ENCODE assay signal across 21 cellular contexts in the genomic region with DNA sequence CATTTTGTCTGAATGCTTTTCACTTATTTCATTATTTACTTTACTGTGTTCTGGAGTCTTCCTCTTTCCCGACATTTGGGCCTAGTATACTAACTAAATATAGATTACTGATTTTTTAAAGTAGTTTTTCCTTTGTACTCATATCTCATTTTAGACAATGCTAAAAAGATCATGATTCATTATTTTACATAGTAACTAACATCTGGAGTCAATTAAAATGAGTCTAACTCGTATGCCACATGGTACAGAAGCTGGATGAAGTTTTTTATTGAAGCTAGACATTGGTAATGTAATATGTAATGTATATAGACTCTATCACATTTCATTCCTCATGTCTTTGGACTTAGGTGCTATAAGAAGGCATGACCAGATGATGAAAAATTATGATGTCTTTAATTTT.
"Had no signal": no experiment of that assay in that cellular context is flagged by ENCODE, and none has a peak within 500 bp of the region (broad histone marks: within the 10 kb centered on the region; RNA-seq: fewer than 3 reads in every experiment).

No MANE protein-coding gene starts in this region.

- H3K27me3 ChIP-seq: tibial nerve, vagina had no signal

- ATAC-seq: activated CD8-positive, alpha-beta T cell treated with anti-CD3 and anti-CD28 coated beads, Interleukin-2, amount 10 ng/mL, durations not matched to agents 7 days and 5 days; activated naive CD4-positive, alpha-beta T cell treated with anti-CD3 and anti-CD28 coated beads, Interleukin-2, amount 50 U/mL, for 72 hours; activated T-cell treated with anti-CD3 and anti-CD28 coated beads, Interleukin-2, amount 50 U/mL, for 72 hours; left ventricle myocardium superior; mucosa of descending colon; naive thymus-derived CD4-positive, alpha-beta T cell had no signal

- H3K4me1 ChIP-seq: tibial nerve, vagina had no signal

- H3K27ac ChIP-seq: tibial nerve, vagina had no signal

- H3K36me3 ChIP-seq: tibial nerve, vagina had no signal

- H3K4me3 ChIP-seq: mucosa of descending colon, tibial nerve, vagina had no signal

- H3K9me3 ChIP-seq: mucosa of descending colon, tibial nerve, vagina had no signal

- DNase-seq: activated B cell treated with CpG ODN at 0.5 μM for 24 hours; activated CD4-positive, alpha-beta T cell treated with anti-CD3 and anti-CD28 coated beads for 48 hours; activated CD8-positive, alpha-beta memory T cell treated with anti-CD3 and anti-CD28 coated beads, Interleukin-2, amount 50 U/mL, for 48 hours; activated CD8-positive, alpha-beta T cell treated with anti-CD3 and anti-CD28 coated beads, Interleukin-2, amount 10 ng/mL, durations not matched to agents 7 days and 5 days; activated gamma-delta T cell; activated T-cell treated with anti-CD3 and anti-CD28 coated beads, Interleukin-2, amount 50 U/mL, for 72 hours; cerebellar nuclear complex; effector memory CD4-positive, alpha-beta T cell; hippocampal formation; kidney glomerular epithelial cell; left ventricle myocardium superior; mucosa of descending colon; naive thymus-derived CD4-positive, alpha-beta T cell; retina; stimulated activated CD4-positive, alpha-beta T cell treated with anti-CD3 and anti-CD28 coated beads, Interleukin-15, amount 100 ng/mL, for 24 hours; stimulated activated CD4-positive, alpha-beta T cell treated with anti-CD3 and anti-CD28 coated beads, Interleukin-4, amount 100 ng/mL, for 24 hours; stimulated activated naive CD4-positive, alpha-beta T cell treated with Interleukin-2 at 50 U/mL for 16 hours; substantia nigra had no signal
